12 cellular contexts compared by ENCODE assay signal in the genomic region with DNA sequence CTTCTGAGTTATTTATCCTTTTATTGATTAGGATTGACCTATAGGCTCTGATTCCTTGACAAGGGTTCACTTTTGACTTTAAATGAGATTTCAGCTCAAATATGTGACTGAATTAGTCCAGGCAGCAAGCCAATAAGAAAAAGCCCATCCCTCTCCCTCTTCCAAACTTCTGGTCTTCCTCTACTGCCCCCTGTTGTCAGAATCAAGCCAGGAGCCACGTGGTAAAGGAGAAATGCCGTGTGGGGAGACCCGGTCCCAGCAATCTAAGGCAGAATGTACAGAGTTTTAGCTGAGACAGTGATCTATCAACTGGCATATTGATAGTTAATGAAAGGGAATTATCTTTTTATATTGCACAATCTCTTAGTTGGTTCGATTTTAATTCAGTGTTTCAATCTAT.
DNase-seq lines count a peak whose midpoint lies in the region; ATAC-seq and TF ChIP-seq lines count a peak whose summit lies in the region.
"Had no signal": no experiment of that assay in that cellular context is flagged by ENCODE, and none has a peak within 500 bp of the region (broad histone marks: within the 10 kb centered on the region; RNA-seq: fewer than 3 reads in every experiment).

No MANE protein-coding gene starts in this region.

- 0 out of 2 replicates have a peak, but pooled peaks have one; percentile 9 for TF ChIP-seq RAD21 in Ishikawa (IDR thresholded peaks at IDR 0.05; ENCODE audit: low read depth)

- ATAC-seq in HG02588 (IDR thresholded peaks at IDR 0.05; ENCODE audit: unreplicated experiment) = no peak
- ATAC-seq in GM18861 (IDR thresholded peaks at IDR 0.05; ENCODE audit: unreplicated experiment) = no peak
- ATAC-seq: mucosa of descending colon had no signal

- no peak overlapping the region for H3K27ac ChIP-seq in effector memory CD4-positive, alpha-beta T cell (ENCODE audit: insufficient read depth, low read length, poor library complexity, severe bottlenecking)
- H3K27ac ChIP-seq: adrenal gland had no signal

- TF ChIP-seq EP300 in Ishikawa (IDR thresholded peaks at IDR 0.05; ENCODE audit: borderline replicate concordance) = no peak

- H3K27me3 ChIP-seq in adipocyte (replicated peaks; ENCODE audit: control insufficient read depth, insufficient read depth, low read length) = no peaks in the 10 kb centered on the region
- H3K27me3 ChIP-seq in effector memory CD4-positive, alpha-beta T cell (replicated peaks; ENCODE audit: control insufficient read depth, insufficient read depth, low read length, poor library complexity, severe bottlenecking) = no peaks in the 10 kb centered on the region

- H3K4me3 ChIP-seq in adipocyte (ENCODE audit: low read length) = peak overlapping the region; percentile 96
- no peak overlapping the region for H3K4me3 ChIP-seq in effector memory CD4-positive, alpha-beta T cell (ENCODE audit: insufficient read depth, low read depth, low read length, poor library complexity, severe bottlenecking)
- H3K4me3 ChIP-seq: adrenal gland, mucosa of descending colon had no signal

- peaks cover 47% of the 10 kb centered on the region for H3K36me3 ChIP-seq in adipocyte (ENCODE audit: control insufficient read depth, insufficient read depth, low read length, severe bottlenecking)
- H3K36me3 ChIP-seq in effector memory CD4-positive, alpha-beta T cell (ENCODE audit: control insufficient read depth, insufficient read depth, low read length) = no peaks in the 10 kb centered on the region
- H3K36me3 ChIP-seq: adrenal gland had no signal

- peak overlapping the region; percentile 97 for H3K9ac ChIP-seq in adipocyte (ENCODE audit: low read length)

- peaks cover 63% of the 10 kb centered on the region for H3K4me1 ChIP-seq in adipocyte (ENCODE audit: control insufficient read depth, insufficient read depth, low read length)
- H3K4me1 ChIP-seq in effector memory CD4-positive, alpha-beta T cell (ENCODE audit: control insufficient read depth, insufficient read depth, low read length, poor library complexity, severe bottlenecking) = no peaks in the 10 kb centered on the region
- H3K4me1 ChIP-seq: adrenal gland had no signal

- DNase-seq in DMS53 (lab: John Stamatoyannopoulos, UW) (peak; percentile 29), adipocyte (ENCODE audit: low read depth) (no peak), left kidney (ENCODE audit: low read depth, low spot score) (peak; percentile 62), NCI-H2081 treated with DMSO at 0.1 percent for 48 hours (lab: John Stamatoyannopoulos, UW) (no peak)
- DNase-seq in effector memory CD4-positive, alpha-beta T cell = no peak
- DNase-seq: activated CD4-positive, alpha-beta T cell treated with anti-CD3 and anti-CD28 coated beads, Interleukin-2, amount 10 ng/mL, durations not matched to agents 7 days and 5 days; adrenal gland; DMS153 had no signal

- no peaks in the 10 kb centered on the region for H3K9me3 ChIP-seq in adipocyte (ENCODE audit: control insufficient read depth, low read length)
- no peaks in the 10 kb centered on the region for H3K9me3 ChIP-seq in effector memory CD4-positive, alpha-beta T cell (ENCODE audit: control insufficient read depth, low read length)
- H3K9me3 ChIP-seq: adrenal gland, mucosa of descending colon had no signal

TF ChIP-seq in Ishikawa, 13 proteins besides CTCF, POLR2A, EP300 and RAD21:
- TF ChIP-seq FOXM1 (IDR thresholded peaks at IDR 0.05; ENCODE audit: borderline replicate concordance, low read depth) (no peak), EGR1 (IDR thresholded peaks at IDR 0.05) (no peak), TCF12 (IDR thresholded peaks at IDR 0.05; ENCODE audit: low read depth) (no peak), TAF1 (IDR thresholded peaks at IDR 0.05; ENCODE audit: low read depth) (no peak), CEBPB (IDR thresholded peaks at IDR 0.05) (no peak), NFIC (IDR thresholded peaks at IDR 0.05) (no peak), CREB1 (IDR thresholded peaks at IDR 0.05; ENCODE audit: low read depth) (no peak), ZBTB7A (IDR thresholded peaks at IDR 0.05; ENCODE audit: low read depth) (no peak), YY1 (IDR thresholded peaks at IDR 0.05; ENCODE audit: low read depth) (no peak), TEAD4 (IDR thresholded peaks at IDR 0.05) (no peak)
- TF ChIP-seq, protein P1, sequence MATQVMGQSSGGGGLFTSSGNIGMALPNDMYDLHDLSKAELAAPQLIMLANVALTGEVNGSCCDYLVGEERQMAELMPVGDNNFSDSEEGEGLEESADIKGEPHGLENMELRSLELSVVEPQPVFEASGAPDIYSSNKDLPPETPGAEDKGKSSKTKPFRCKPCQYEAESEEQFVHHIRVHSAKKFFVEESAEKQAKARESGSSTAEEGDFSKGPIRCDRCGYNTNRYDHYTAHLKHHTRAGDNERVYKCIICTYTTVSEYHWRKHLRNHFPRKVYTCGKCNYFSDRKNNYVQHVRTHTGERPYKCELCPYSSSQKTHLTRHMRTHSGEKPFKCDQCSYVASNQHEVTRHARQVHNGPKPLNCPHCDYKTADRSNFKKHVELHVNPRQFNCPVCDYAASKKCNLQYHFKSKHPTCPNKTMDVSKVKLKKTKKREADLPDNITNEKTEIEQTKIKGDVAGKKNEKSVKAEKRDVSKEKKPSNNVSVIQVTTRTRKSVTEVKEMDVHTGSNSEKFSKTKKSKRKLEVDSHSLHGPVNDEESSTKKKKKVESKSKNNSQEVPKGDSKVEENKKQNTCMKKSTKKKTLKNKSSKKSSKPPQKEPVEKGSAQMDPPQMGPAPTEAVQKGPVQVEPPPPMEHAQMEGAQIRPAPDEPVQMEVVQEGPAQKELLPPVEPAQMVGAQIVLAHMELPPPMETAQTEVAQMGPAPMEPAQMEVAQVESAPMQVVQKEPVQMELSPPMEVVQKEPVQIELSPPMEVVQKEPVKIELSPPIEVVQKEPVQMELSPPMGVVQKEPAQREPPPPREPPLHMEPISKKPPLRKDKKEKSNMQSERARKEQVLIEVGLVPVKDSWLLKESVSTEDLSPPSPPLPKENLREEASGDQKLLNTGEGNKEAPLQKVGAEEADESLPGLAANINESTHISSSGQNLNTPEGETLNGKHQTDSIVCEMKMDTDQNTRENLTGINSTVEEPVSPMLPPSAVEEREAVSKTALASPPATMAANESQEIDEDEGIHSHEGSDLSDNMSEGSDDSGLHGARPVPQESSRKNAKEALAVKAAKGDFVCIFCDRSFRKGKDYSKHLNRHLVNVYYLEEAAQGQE (IDR thresholded peaks at IDR 0.05; ENCODE audit: low read depth) = no peak
- TF ChIP-seq, protein P2, sequence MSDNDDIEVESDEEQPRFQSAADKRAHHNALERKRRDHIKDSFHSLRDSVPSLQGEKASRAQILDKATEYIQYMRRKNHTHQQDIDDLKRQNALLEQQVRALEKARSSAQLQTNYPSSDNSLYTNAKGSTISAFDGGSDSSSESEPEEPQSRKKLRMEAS (IDR thresholded peaks at IDR 0.05) = no peak
- TF ChIP-seq, protein P3, sequence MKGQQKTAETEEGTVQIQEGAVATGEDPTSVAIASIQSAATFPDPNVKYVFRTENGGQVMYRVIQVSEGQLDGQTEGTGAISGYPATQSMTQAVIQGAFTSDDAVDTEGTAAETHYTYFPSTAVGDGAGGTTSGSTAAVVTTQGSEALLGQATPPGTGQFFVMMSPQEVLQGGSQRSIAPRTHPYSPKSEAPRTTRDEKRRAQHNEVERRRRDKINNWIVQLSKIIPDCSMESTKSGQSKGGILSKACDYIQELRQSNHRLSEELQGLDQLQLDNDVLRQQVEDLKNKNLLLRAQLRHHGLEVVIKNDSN (IDR thresholded peaks at IDR 0.05) = no peak

Comparison
In these comparisons a context has a peak if more than half of its experiments do, and no peak if none do; other contexts are left out.
1. DNase-seq: peak in DMS53 (single experiment) and left kidney (single experiment); none in adipocyte (single experiment), NCI-H2081 treated with DMSO at 0.1 percent for 48 hours (single experiment) and effector memory CD4-positive, alpha-beta T cell (0 of 3).